Comparison of ENCODE assay signal across 1 cellular context in genomic region chr17:27495460-27495859, GRCh38.
TF ChIP-seq lines count a peak whose summit lies in the region.

No MANE protein-coding gene starts in this region.

TF ChIP-seq in GM23338, 12 proteins besides CTCF, POLR2A, EP300 and RAD21 (continued from another document):
- no peak for TF ChIP-seq ZNF462 (CRISPR knock-in tag; IDR thresholded peaks at IDR 0.05)
- no peak for TF ChIP-seq CREB1 (CRISPR knock-in tag; IDR thresholded peaks at IDR 0.05; ENCODE audit: low read depth)
- TF ChIP-seq ZNF114 (CRISPR knock-in tag; IDR thresholded peaks at IDR 0.05) = no peak
- TF ChIP-seq ZNF331 (CRISPR knock-in tag; IDR thresholded peaks at IDR 0.05; ENCODE audit: low read depth) = no peak
- no peak for TF ChIP-seq EZH2phosphoT487 (IDR thresholded peaks at IDR 0.05; ENCODE audit: unreplicated experiment)
- no peak for TF ChIP-seq ETS1 (IDR thresholded peaks at IDR 0.05)
- no peak for TF ChIP-seq EZH2 (IDR thresholded peaks at IDR 0.05; ENCODE audit: low read depth, unreplicated experiment)
- TF ChIP-seq JUNB (IDR thresholded peaks at IDR 0.05; ENCODE audit: unreplicated experiment) = no peak
- TF ChIP-seq POLR2AphosphoS5 (IDR thresholded peaks at IDR 0.05; ENCODE audit: low read depth) = no peak
- no peak for TF ChIP-seq NANOG (IDR thresholded peaks at IDR 0.05; ENCODE audit: borderline replicate concordance)
